In genomic region chr11:75442161-75442885, GRCh38 we compare ENCODE assay signal across 1 cellular context.
A peak's percentile ranks its signal among the peaks of the same experiment; 100 is the strongest.
TF ChIP-seq lines count a peak whose summit lies in the region.

No MANE protein-coding gene starts in this region.

TF ChIP-seq in K562, 482 proteins besides CTCF, POLR2A, EP300 and RAD21:
- no peak for TF ChIP-seq SNAPC5 (CRISPR knock-in tag; IDR thresholded peaks at IDR 0.05)
- no peak for TF ChIP-seq KDM4B (IDR thresholded peaks at IDR 0.05; ENCODE audit: borderline replicate concordance in 2 of 2, low read depth in 1 of 2)
- TF ChIP-seq POLR2G (IDR thresholded peaks at IDR 0.05; ENCODE audit: low read depth, low read length), result 0 out of 2 replicates have a peak, but pooled peaks have one; percentile 23
- TF ChIP-seq RCOR1 (IDR thresholded peaks at IDR 0.05; ENCODE audit: borderline replicate concordance in 1 of 2, low read depth in 2 of 2, low read length in 2 of 2), result no peak
- no peak for TF ChIP-seq ZNF175 (CRISPR knock-in tag; IDR thresholded peaks at IDR 0.05; ENCODE audit: low read depth)
- TF ChIP-seq EWSR1 (IDR thresholded peaks at IDR 0.05; ENCODE audit: borderline replicate concordance, low read depth, partially characterized antibody), result no peak
- no peak for TF ChIP-seq RBFOX2 (IDR thresholded peaks at IDR 0.05; ENCODE audit: low read depth, low read length)
